Comparison of ENCODE assay signal across 8 cellular contexts in genomic region chr10:99548041-99548530, GRCh38. TPM values are rescaled to one million over a fixed set of nuclear protein-coding genes. Genes with fewer than 3 reads are reported as not detected.
A peak's percentile ranks its signal among the peaks of the same experiment; 100 is the strongest.
DNase-seq lines count a peak whose midpoint lies in the region; ATAC-seq and TF ChIP-seq lines count a peak whose summit lies in the region.

No MANE protein-coding gene starts in this region.

- H3K9ac ChIP-seq in neuronal stem cell (ENCODE audit: low read depth, low read length, poor library complexity): no peak overlapping the region

- H3K27me3 ChIP-seq in WERI-Rb-1 (ENCODE audit: insufficient read depth, low read depth, severe bottlenecking): no peaks in the 10 kb centered on the region
- H3K27me3 ChIP-seq in neuronal stem cell (ENCODE audit: control insufficient read depth in 3 of 3, insufficient read depth in 3 of 3, low read depth in 1 of 3, low read length in 3 of 3): peaks cover 0 to 82% (median 31%) of the 10 kb centered on the region in 3 experiments

- no peak overlapping the region for H3K4me2 ChIP-seq in neuronal stem cell (ENCODE audit: insufficient read depth, low read length, poor library complexity, severe bottlenecking)

- DNase-seq in Daoy (ENCODE audit: low read depth) (peak; percentile 33), HFFc6 (peak; percentile 34), WERI-Rb-1 (peak; percentile 56), mucosa of descending colon (no peak), neuronal stem cell (ENCODE audit: low spot score) (no peak), T-cell (no peak), hypothalamus (lab: John Stamatoyannopoulos, UW) (no peak), hepatic stellate cell (ENCODE audit: low spot score) (no peak)

- intact Hi-C loops in mucosa of descending colon (cut with DNase I, micrococcal nuclease): loop anchor here in 1 of 2 donors (10.0 kb wide), 1 partner anchor 113 kb away; the partner anchor contains the start of gene GOT1

- H3K9me3 ChIP-seq in WERI-Rb-1 (ENCODE audit: severe bottlenecking): no peaks in the 10 kb centered on the region
- H3K9me3 ChIP-seq in mucosa of descending colon: no peaks in the 10 kb centered on the region
- no peaks in the 10 kb centered on the region for H3K9me3 ChIP-seq in neuronal stem cell (replicated peaks in 1 of 2; ENCODE audit: control insufficient read depth in 2 of 2, insufficient read depth in 1 of 2, low read depth in 1 of 2, low read length in 2 of 2)

- H2BK120ac ChIP-seq in neuronal stem cell (ENCODE audit: low read depth, low read length): no peak overlapping the region

- H2BK5ac ChIP-seq in neuronal stem cell (ENCODE audit: low read length): no peak overlapping the region

- no peak overlapping the region for H2BK12ac ChIP-seq in neuronal stem cell (ENCODE audit: low read length)

- H4K91ac ChIP-seq in neuronal stem cell (ENCODE audit: low read depth, low read length, poor library complexity): no peak overlapping the region

- H3K14ac ChIP-seq in neuronal stem cell (ENCODE audit: low read length): no peak overlapping the region

- no peak overlapping the region for H3K27ac ChIP-seq in WERI-Rb-1
- no peak overlapping the region for H3K27ac ChIP-seq in neuronal stem cell (replicated peaks; ENCODE audit: low read length)

- H3K18ac ChIP-seq in neuronal stem cell (ENCODE audit: low read length): no peak overlapping the region

- no peak overlapping the region for H4K8ac ChIP-seq in neuronal stem cell (ENCODE audit: low read depth, low read length)

- peaks cover 26% of the 10 kb centered on the region for H3K4me1 Mint-ChIP-seq in HFFc6 (ENCODE audit: low read depth)
- no peaks in the 10 kb centered on the region for H3K4me1 Mint-ChIP-seq in T-cell

- no peak overlapping the region for H3K4me3 ChIP-seq in WERI-Rb-1 (ENCODE audit: low read depth, low read length)
- no peak overlapping the region for H3K4me3 ChIP-seq in mucosa of descending colon
- H3K4me3 ChIP-seq in neuronal stem cell (ENCODE audit: low read length in 2 of 2): no peak overlapping the region

- no CpG with 5 or more reads among the region's 2 CpGs for WGBS in neuronal stem cell (ENCODE audit: extremely low coverage in 2 of 2, insufficient read length in 2 of 2, insufficient replicate concordance in 1 of 2), 2 donors

- no peak overlapping the region for H2AFZ ChIP-seq in neuronal stem cell (ENCODE audit: low read length)

- POLR2A ChIA-PET in T-cell (lab: Charles Lee): no interaction called here

- no peaks in the 10 kb centered on the region for H3K36me3 Mint-ChIP-seq in HFFc6 (ENCODE audit: low read depth)
- H3K36me3 Mint-ChIP-seq in T-cell: no peaks in the 10 kb centered on the region

- no peaks in the 10 kb centered on the region for H3K79me1 ChIP-seq in neuronal stem cell (ENCODE audit: low read depth, low read length)

- H3K27ac Mint-ChIP-seq in HFFc6: no peak overlapping the region
- no peak overlapping the region for H3K27ac Mint-ChIP-seq in T-cell

- CTCF ChIA-PET in T-cell (lab: Charles Lee): interaction anchor here in 1 of 2 donors (0.8 kb wide), 1 partner anchor 18 kb away, joined by 4 read pairs; no protein-coding TSS in a partner anchor

- H2AK5ac ChIP-seq in neuronal stem cell (ENCODE audit: low read depth, low read length): no peak overlapping the region

- TF ChIP-seq CTCF in HFFc6 (IDR thresholded peaks at IDR 0.05) (peak; percentile 65; the same call in 1 of the 2 replicates), WERI-Rb-1 (IDR thresholded peaks at IDR 0.05; ENCODE audit: low read depth, low read length) (peak; percentile 81), mucosa of descending colon (IDR thresholded peaks at IDR 0.05) (peak; percentile 17)

- H3K4ac ChIP-seq in neuronal stem cell (ENCODE audit: low read length): no peak overlapping the region

- ATAC-seq in mucosa of descending colon (peak; percentile 66), T-cell (replicated peaks in 1 of 4) (no peak)

- H3K23ac ChIP-seq in neuronal stem cell (ENCODE audit: low read depth, low read length, poor library complexity): no peak overlapping the region

- no peaks in the 10 kb centered on the region for H3K4me1 ChIP-seq in mucosa of descending colon (ENCODE audit: low read depth)
- H3K4me1 ChIP-seq in neuronal stem cell (ENCODE audit: control insufficient read depth in 2 of 2, insufficient read depth in 1 of 2, low read depth in 1 of 2, low read length in 2 of 2): no peaks in the 10 kb centered on the region

- H2BK15ac ChIP-seq in neuronal stem cell (ENCODE audit: low read length): no peak overlapping the region

- H3K27me3 Mint-ChIP-seq in HFFc6 (ENCODE audit: insufficient read depth): peaks cover 35% of the 10 kb centered on the region
- peaks cover 42 to 45% of the 10 kb centered on the region in 2 donors for H3K27me3 Mint-ChIP-seq in T-cell

- H3K9me3 Mint-ChIP-seq in HFFc6 (no peaks in the 10 kb centered on the region), T-cell (no peaks in the 10 kb centered on the region)

- H3K36me3 ChIP-seq in WERI-Rb-1: no peaks in the 10 kb centered on the region
- H3K36me3 ChIP-seq in mucosa of descending colon (ENCODE audit: low read depth): no peaks in the 10 kb centered on the region
- no peaks in the 10 kb centered on the region for H3K36me3 ChIP-seq in neuronal stem cell (replicated peaks in 1 of 2; ENCODE audit: control insufficient read depth in 2 of 2, insufficient read depth in 2 of 2, low read length in 2 of 2)

- no peak overlapping the region for H3K4me3 Mint-ChIP-seq in HFFc6
- H3K4me3 Mint-ChIP-seq in T-cell: no peak overlapping the region

RNA-seq across cellular contexts. Expression of gene NKX2-3, which starts 15.3 kb away (rescaled TPM):
- 0.17 TPM in 1 of 2 replicates, not detected in the other for total RNA-seq in Daoy (2014; rRNA removed; shearing (Covaris generic))
- total RNA-seq in HFFc6 (2021; fragmentation: NEBNext Ultra II Directional; extraction: Animal tissue kit (Norgen Biotek cat#: 25700)): not detected
- total RNA-seq in mucosa of descending colon: 10 to 100 TPM in 2 of 3 donors, 1 to 10 TPM in 1; 4.9 to 38.5 (median 11.0) TPM
- polyA plus RNA-seq in neuronal stem cell (2013, experiment 1 of 2): 0.01 TPM
- polyA plus RNA-seq in neuronal stem cell (2013, experiment 2 of 2): not detected
- under 1 TPM in 1 of 5 donors, not detected in 4; 0.15 TPM for total RNA-seq in T-cell

Comparison
In these comparisons a context has a peak if more than half of its experiments do, and no peak if none do; other contexts are left out.
1. DNase-seq: peak in Daoy (single experiment), HFFc6 (single experiment) and WERI-Rb-1 (single experiment); none in mucosa of descending colon (0 of 3), neuronal stem cell (single experiment), T-cell (0 of 34), hypothalamus (0 of 51) and hepatic stellate cell (single experiment).
2. CTCF ChIP-seq: peak in every context shown above with its lines; median percentile 81 in WERI-Rb-1; 65 in HFFc6; 17 in mucosa of descending colon.